ENCODE assay signal across 8 cellular contexts in the genomic region with DNA sequence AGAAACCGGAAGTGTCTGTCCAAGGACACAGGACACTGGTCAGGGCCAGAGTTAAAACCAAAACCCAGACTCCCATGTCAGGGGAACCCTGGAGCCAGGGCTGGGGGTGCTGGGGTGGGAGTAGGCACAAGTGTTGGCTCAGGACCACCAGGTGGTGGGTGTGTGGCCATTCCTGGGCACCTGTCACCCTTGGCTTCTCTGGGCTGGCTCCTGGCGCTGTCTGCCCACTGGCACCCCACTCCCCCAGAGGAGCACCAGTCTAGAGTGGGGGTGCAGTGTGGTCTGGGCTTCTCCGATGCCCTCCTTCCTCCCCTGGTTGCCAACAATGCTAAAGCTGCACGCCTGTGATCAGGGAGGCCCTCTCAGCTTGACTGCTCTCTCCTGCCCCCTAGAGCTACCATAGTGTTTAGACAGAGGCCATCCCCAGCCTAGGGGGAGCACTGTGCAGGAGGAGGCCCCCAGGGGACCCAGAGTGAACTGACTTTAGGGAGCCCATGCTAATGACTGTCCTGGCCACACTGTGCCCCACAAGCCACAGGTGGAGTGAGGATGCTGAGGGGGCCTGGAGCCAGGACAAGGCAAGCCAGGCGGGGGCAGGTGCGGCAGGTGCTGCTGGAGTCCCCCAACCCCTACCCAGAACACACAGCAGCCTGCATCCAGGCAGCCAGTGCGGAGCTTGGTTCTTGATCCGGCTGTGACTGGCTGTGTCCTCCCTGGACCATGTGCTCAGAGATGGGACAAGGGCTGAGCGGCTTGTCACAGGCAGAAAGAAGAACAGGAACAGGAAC. TPM values are rescaled to one million over a fixed set of nuclear protein-coding genes. Genes with fewer than 3 reads are reported as not detected.
DNase-seq lines count a peak whose midpoint lies in the region; ATAC-seq and TF ChIP-seq lines count a peak whose summit lies in the region.

No MANE protein-coding gene starts in this region.

- no peak for TF ChIP-seq POLR2A in heart left ventricle (IDR thresholded peaks at IDR 0.05)

- no peak overlapping the region for H3K4me3 ChIP-seq in heart left ventricle
- no peak overlapping the region for H3K4me3 ChIP-seq in smooth muscle cell

- H3K9me3 ChIP-seq in heart left ventricle = no peaks in the 10 kb centered on the region
- H3K9me3 ChIP-seq in smooth muscle cell (replicated peaks; ENCODE audit: low read depth) = no peaks in the 10 kb centered on the region

- TF ChIP-seq CTCF in heart left ventricle (IDR thresholded peaks at IDR 0.05) = peak in 8 of 12 donors; percentile 6 to 49 (median 29)
- peak; percentile 17 for TF ChIP-seq CTCF in smooth muscle cell (IDR thresholded peaks at IDR 0.05; ENCODE audit: borderline replicate concordance, insufficient read depth, poor library complexity, severe bottlenecking)

- H3K9ac ChIP-seq in smooth muscle cell (ENCODE audit: low read depth) = no peak overlapping the region

- intact Hi-C loops in heart left ventricle (cut with DNase I) = no loop called here

- ATAC-seq in GM19397 (IDR thresholded peaks at IDR 0.05; ENCODE audit: unreplicated experiment) = peak; percentile 49
- peak in 3 of 4 donors; percentile 23 to 62 (median 48) for ATAC-seq in heart left ventricle

- no peaks in the 10 kb centered on the region for H3K36me3 ChIP-seq in heart left ventricle
- no peaks in the 10 kb centered on the region for H3K36me3 ChIP-seq in smooth muscle cell (ENCODE audit: low read depth)

- no peaks in the 10 kb centered on the region for H3K79me2 ChIP-seq in smooth muscle cell (ENCODE audit: low read depth)

- no peaks in the 10 kb centered on the region for H3F3A ChIP-seq in smooth muscle cell (ENCODE audit: low read depth)

- no peaks in the 10 kb centered on the region for H4K20me1 ChIP-seq in smooth muscle cell (ENCODE audit: low read depth)

- DNase-seq in NCI-H2227 (lab: John Stamatoyannopoulos, UW; ENCODE audit: unreplicated experiment) (peak; percentile 16), NCI-H2227 treated with DMSO at 0.1 percent for 48 hours (lab: John Stamatoyannopoulos, UW) (no peak), HuH-7 (ENCODE audit: low spot score) (peak; percentile 62), heart left ventricle (peak in 3 of 5 donors; percentile 9 to 40 (median 17)), smooth muscle cell (lab: John Stamatoyannopoulos, UW; ENCODE audit: unreplicated experiment) (no peak), DMS79 treated with DMSO at 0.1 percent for 48 hours (lab: John Stamatoyannopoulos, UW) (no peak)
- DNase-seq in activated CD4-positive, alpha-beta T cell treated with anti-CD3 and anti-CD28 coated beads for 48 hours = peak; percentile 57

- no peak overlapping the region for H2AFZ ChIP-seq in smooth muscle cell (ENCODE audit: low read depth)

- 78 to 91% (median 82%) methylated on average over 6 to 9 of the region's 9 CpGs for WGBS in heart left ventricle, 4 donors
- 71% methylated on average over 9 of the region's 9 CpGs for WGBS in smooth muscle cell (ENCODE audit: low lambda C conversion rate)

- H3K27me3 ChIP-seq in heart left ventricle = peaks cover 0 to 2% (median 0%) of the 10 kb centered on the region in 9 donors
- H3K27me3 ChIP-seq in smooth muscle cell (ENCODE audit: low read depth) = no peaks in the 10 kb centered on the region

- H3K27ac ChIP-seq in heart left ventricle = peak overlapping the region in 1 of 12 donors; percentile 53
- no peak overlapping the region for H3K27ac ChIP-seq in smooth muscle cell (ENCODE audit: low read depth)

- H3K4me2 ChIP-seq in smooth muscle cell = no peak overlapping the region

- H3K4me1 ChIP-seq in heart left ventricle = peaks cover 0 to 24% (median 7%) of the 10 kb centered on the region in 12 donors
- H3K4me1 ChIP-seq in smooth muscle cell (ENCODE audit: low read depth) = no peaks in the 10 kb centered on the region

RNA-seq across cellular contexts. Expression of a gene that starts 11.0 kb away (rescaled TPM):
- total RNA-seq in heart left ventricle = 1 to 10 TPM in 6 of 9 donors, under 1 TPM in 3; 0.49 to 5.1 (median 1.4) TPM
- under 1 TPM; 0.14 to 0.42 TPM for polyA plus RNA-seq in heart left ventricle
- total RNA-seq in smooth muscle cell = 5.9 and 8.9 TPM in 2 replicates
- polyA plus RNA-seq in smooth muscle cell = 7.7 and 7.9 TPM in 2 replicates

Comparison
In these comparisons a context has a peak if more than half of its experiments do, and no peak if none do; other contexts are left out.
1. DNase-seq: peak in NCI-H2227 (single experiment), HuH-7 (single experiment), activated CD4-positive, alpha-beta T cell treated with anti-CD3 and anti-CD28 coated beads for 48 hours (single experiment) and heart left ventricle (3 of 5); none in NCI-H2227 treated with DMSO at 0.1 percent for 48 hours (single experiment), smooth muscle cell (single experiment) and DMS79 treated with DMSO at 0.1 percent for 48 hours (single experiment).